In the genomic region with DNA sequence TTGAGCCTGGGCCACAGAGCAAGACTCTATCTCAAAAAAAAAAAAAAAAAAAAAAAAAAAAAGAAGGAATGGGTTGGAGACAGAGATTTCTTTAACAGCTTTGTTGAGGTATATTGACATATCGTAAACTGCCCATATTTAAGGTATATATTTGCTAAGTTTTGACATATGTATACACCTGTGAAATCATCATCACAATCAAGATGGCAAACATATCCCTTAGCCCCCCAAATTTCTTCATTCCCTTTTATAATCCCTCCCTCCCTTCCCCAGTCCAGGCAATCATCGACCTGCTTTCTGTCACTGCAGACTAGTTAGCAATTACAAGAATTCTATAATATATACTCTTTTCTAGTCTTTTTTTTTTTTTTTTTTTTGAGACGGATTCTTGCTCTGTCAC, we compare ENCODE assay signal across 2 cellular contexts.
TF ChIP-seq lines count a peak whose summit lies in the region.

No MANE protein-coding gene starts in this region.

TF ChIP-seq in HepG2, 621 proteins besides CTCF, POLR2A, EP300 and RAD21:
- TF ChIP-seq NCOA5 (CRISPR knock-in tag; IDR thresholded peaks at IDR 0.05) = no peak
- no peak for TF ChIP-seq FOSL2 (CRISPR knock-in tag; IDR thresholded peaks at IDR 0.05)
- peak; percentile 91 for TF ChIP-seq HNRNPK (IDR thresholded peaks at IDR 0.05; ENCODE audit: low read depth, low read length, poor library complexity, severe bottlenecking)
- no peak for TF ChIP-seq MYC (CRISPR knock-in tag; IDR thresholded peaks at IDR 0.05; ENCODE audit: borderline replicate concordance)

TF ChIP-seq in K562, 482 proteins besides CTCF, POLR2A, EP300 and RAD21:
- TF ChIP-seq PCBP2 (IDR thresholded peaks at IDR 0.05; ENCODE audit: low read depth, low read length, poor library complexity, severe bottlenecking) (peak; percentile 36), ETV5 (CRISPR knock-in tag; IDR thresholded peaks at IDR 0.05; ENCODE audit: low read depth) (no peak)
